1 cellular context compared by ENCODE assay signal in the genomic region with DNA sequence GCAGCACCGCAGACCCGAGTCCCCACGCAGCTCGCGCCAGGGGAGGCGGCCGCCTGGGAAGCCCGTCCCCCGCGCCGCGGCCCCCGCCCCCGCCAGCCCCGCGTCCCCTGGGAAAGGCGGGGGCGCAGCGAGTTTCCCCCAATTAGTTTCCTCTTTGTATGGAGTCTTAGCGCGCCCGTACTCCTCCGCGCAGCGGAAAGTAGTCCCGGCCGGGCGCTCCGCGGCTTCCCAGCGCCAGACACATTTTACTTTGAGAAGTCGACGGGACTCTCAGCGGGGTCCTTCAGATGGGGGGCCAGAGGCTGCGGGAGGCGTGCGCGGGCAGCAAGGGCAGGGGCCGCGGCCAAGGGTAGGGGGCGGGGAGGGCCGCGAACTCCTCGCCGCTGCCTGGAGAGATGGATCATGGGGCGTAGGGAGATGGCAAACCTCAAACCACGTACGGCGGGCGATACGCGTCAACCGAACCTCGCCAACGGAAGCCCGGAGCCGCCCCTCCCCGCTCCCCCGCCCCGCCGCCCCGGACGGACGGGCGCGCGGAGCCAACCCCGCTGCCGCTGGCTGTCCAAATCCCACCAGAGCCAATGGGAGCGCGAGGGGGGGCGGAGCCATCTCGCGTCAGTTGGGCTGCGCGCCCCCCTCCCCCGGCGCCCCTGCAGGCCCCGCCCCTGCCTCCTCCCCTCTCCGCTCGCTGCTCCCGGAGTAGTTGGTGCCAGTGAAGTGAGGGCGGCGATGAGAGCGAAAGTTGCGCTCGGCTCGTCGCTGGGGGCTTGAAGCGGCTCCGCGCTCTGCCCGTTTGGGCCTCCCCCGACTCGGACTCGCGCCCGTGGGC.
TF ChIP-seq lines count a peak whose summit lies in the region.

RCOR1 (plus strand) TSS at position 706 of the 829 bp plus-strand sequence. CDS start 238 bp downstream, outside the sequence.

TF ChIP-seq in HepG2, 621 proteins besides CTCF, POLR2A, EP300 and RAD21 (continued from another document and continues in another):
- TF ChIP-seq CEBPZ (IDR thresholded peaks at IDR 0.05; ENCODE audit: low read length): no peak
- peak in 1 of 2 experiments; percentile 41; a peak in 1 of 4 replicates for TF ChIP-seq ATF4 (CRISPR knock-in tag; IDR thresholded peaks at IDR 0.05)
- peak; percentile 39; the same call in 1 of the 2 replicates for TF ChIP-seq KLF12 (CRISPR knock-in tag; IDR thresholded peaks at IDR 0.05; ENCODE audit: borderline replicate concordance)
- TF ChIP-seq CREM (IDR thresholded peaks at IDR 0.05): peak; percentile 47
- no peak for TF ChIP-seq CREM (CRISPR knock-in tag; IDR thresholded peaks at IDR 0.05)
- TF ChIP-seq AGO2 (optimal IDR thresholded peaks at IDR 0.05; ENCODE audit: low read depth, low read length): peak; percentile 64
- TF ChIP-seq SALL2 (CRISPR knock-in tag; IDR thresholded peaks at IDR 0.05): peak; percentile 60; the same call in 1 of the 2 replicates
- TF ChIP-seq, protein P1, sequence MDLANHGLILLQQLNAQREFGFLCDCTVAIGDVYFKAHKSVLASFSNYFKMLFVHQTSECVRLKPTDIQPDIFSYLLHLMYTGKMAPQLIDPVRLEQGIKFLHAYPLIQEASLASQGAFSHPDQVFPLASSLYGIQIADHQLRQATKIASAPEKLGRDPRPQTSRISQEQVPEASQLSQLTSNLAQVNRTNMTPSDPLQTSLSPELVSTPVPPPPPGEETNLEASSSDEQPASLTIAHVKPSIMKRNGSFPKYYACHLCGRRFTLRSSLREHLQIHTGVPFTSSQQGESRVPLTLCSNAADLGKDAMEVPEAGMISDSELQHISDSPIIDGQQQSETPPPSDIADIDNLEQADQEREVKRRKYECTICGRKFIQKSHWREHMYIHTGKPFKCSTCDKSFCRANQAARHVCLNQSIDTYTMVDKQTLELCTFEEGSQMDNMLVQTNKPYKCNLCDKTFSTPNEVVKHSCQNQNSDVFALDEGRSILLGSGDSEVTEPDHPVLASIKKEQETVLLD (CRISPR knock-in tag; IDR thresholded peaks at IDR 0.05; ENCODE audit: low read depth): peak; percentile 83
- TF ChIP-seq SRSF1 (optimal IDR thresholded peaks at IDR 0.05; ENCODE audit: low read depth, low read length): peak; percentile 2
- TF ChIP-seq, protein P2, sequence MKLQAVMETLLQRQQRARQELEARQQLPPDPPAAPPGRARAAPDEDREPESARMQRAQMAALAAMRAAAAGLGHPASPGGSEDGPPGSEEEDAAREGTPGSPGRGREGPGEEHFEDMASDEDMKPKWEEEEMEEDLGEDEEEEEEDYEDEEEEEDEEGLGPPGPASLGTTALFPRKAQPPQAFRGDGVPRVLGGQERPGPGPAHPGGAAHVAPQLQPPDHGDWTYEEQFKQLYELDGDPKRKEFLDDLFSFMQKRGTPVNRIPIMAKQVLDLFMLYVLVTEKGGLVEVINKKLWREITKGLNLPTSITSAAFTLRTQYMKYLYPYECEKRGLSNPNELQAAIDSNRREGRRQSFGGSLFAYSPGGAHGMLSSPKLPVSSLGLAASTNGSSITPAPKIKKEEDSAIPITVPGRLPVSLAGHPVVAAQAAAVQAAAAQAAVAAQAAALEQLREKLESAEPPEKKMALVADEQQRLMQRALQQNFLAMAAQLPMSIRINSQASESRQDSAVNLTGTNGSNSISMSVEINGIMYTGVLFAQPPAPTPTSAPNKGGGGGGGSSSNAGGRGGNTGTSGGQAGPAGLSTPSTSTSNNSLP (IDR thresholded peaks at IDR 0.05; ENCODE audit: low read depth, low read length): peak; percentile 45; the same call in 1 of the 2 replicates
- no peak for TF ChIP-seq ZKSCAN5 (CRISPR knock-in tag; IDR thresholded peaks at IDR 0.05)
- TF ChIP-seq ZNF891 (CRISPR knock-in tag; IDR thresholded peaks at IDR 0.05): no peak; the same call in 1 of the 2 replicates
- peak; percentile 79 for TF ChIP-seq NFYC (CRISPR knock-in tag; IDR thresholded peaks at IDR 0.05)
- TF ChIP-seq, protein P3, sequence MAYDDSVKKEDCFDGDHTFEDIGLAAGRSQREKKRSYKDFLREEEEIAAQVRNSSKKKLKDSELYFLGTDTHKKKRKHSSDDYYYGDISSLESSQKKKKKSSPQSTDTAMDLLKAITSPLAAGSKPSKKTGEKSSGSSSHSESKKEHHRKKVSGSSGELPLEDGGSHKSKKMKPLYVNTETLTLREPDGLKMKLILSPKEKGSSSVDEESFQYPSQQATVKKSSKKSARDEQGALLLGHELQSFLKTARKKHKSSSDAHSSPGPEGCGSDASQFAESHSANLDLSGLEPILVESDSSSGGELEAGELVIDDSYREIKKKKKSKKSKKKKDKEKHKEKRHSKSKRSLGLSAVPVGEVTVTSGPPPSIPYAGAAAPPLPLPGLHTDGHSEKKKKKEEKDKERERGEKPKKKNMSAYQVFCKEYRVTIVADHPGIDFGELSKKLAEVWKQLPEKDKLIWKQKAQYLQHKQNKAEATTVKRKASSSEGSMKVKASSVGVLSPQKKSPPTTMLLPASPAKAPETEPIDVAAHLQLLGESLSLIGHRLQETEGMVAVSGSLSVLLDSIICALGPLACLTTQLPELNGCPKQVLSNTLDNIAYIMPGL (CRISPR knock-in tag; IDR thresholded peaks at IDR 0.05; ENCODE audit: borderline replicate concordance in 1 of 2, low read depth in 1 of 2): peak; percentile 19 to 77; a peak in 3 of 4 replicates
- peak; percentile 72 for TF ChIP-seq PHF21A (CRISPR knock-in tag; IDR thresholded peaks at IDR 0.05)
- peak; percentile 33 for TF ChIP-seq THAP11 (CRISPR knock-in tag; IDR thresholded peaks at IDR 0.05)
- peak; percentile 61 for TF ChIP-seq KAT8 (CRISPR knock-in tag; IDR thresholded peaks at IDR 0.05)
- peak; percentile 82 for TF ChIP-seq TAF1 (CRISPR knock-in tag; IDR thresholded peaks at IDR 0.05)
- TF ChIP-seq MAZ (IDR thresholded peaks at IDR 0.05; ENCODE audit: borderline replicate concordance, low read depth, low read length): peak; percentile 80
- peak; percentile 53; the same call in 1 of the 2 replicates for TF ChIP-seq MAZ (CRISPR knock-in tag; IDR thresholded peaks at IDR 0.05; ENCODE audit: low read depth)
- TF ChIP-seq KLF6 (CRISPR knock-in tag; IDR thresholded peaks at IDR 0.05): no peak
- no peak for TF ChIP-seq XBP1 (CRISPR knock-in tag; IDR thresholded peaks at IDR 0.05)
- no peak for TF ChIP-seq NR2F6 (IDR thresholded peaks at IDR 0.05)
- 0 out of 2 replicates have a peak, but pooled peaks have one; percentile 5 for TF ChIP-seq NR2F6 (CRISPR knock-in tag; IDR thresholded peaks at IDR 0.05)
- 0 out of 2 replicates have a peak, but pooled peaks have one; percentile 41 for TF ChIP-seq TP53 (CRISPR knock-in tag; conservative IDR thresholded peaks at IDR 0.05)
- no peak for TF ChIP-seq RFX5 (IDR thresholded peaks at IDR 0.05; ENCODE audit: low read depth, low read length)
- TF ChIP-seq ZFP36L1 (CRISPR knock-in tag; IDR thresholded peaks at IDR 0.05): no peak
- TF ChIP-seq BRD4 (CRISPR knock-in tag; IDR thresholded peaks at IDR 0.05): 0 out of 2 replicates have a peak, but pooled peaks have one; percentile 26
- TF ChIP-seq, protein P4, sequence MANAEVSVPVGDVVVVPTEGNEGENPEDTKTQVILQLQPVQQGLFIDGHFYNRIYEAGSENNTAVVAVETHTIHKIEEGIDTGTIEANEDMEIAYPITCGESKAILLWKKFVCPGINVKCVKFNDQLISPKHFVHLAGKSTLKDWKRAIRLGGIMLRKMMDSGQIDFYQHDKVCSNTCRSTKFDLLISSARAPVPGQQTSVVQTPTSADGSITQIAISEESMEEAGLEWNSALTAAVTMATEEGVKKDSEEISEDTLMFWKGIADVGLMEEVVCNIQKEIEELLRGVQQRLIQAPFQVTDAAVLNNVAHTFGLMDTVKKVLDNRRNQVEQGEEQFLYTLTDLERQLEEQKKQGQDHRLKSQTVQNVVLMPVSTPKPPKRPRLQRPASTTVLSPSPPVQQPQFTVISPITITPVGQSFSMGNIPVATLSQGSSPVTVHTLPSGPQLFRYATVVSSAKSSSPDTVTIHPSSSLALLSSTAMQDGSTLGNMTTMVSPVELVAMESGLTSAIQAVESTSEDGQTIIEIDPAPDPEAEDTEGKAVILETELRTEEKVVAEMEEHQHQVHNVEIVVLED (CRISPR knock-in tag; IDR thresholded peaks at IDR 0.05; ENCODE audit: borderline replicate concordance): peak; percentile 77
- 0 out of 2 replicates have a peak, but pooled peaks have one; percentile 63 for TF ChIP-seq ZNF589 (CRISPR knock-in tag; conservative IDR thresholded peaks at IDR 0.05)
- TF ChIP-seq KMT2A (CRISPR knock-in tag; IDR thresholded peaks at IDR 0.05): peak; percentile 56; the same call in 1 of the 2 replicates
- TF ChIP-seq, protein P5, sequence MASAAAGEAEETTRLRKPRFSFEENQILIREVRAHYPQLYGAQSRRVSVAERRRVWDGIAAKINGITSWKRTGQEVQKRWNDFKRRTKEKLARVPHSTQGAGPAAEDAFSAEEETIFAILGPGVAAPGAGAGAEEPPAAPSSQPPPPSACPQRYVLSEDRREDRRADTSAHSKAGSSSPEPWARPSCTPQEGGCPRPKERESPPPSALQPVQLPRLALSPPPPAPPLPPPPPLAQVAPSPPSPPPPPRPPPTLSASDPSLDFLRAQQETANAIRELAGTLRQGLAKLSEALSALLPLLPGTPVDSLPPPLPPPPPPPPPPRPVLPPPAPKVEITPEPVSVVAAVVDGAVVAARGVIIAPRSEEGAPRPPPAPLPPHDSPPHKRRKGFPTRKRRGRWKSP (CRISPR knock-in tag; IDR thresholded peaks at IDR 0.05): peak; percentile 83
- TF ChIP-seq NR2F1 (CRISPR knock-in tag; IDR thresholded peaks at IDR 0.05): 0 out of 4 replicates have a peak, but pooled peaks of 1 of the 2 experiments have one; percentile 21
- TF ChIP-seq FOXP4 (CRISPR knock-in tag; IDR thresholded peaks at IDR 0.05): peak; percentile 31; the same call in 1 of the 2 replicates
- TF ChIP-seq STAG1 (CRISPR knock-in tag; IDR thresholded peaks at IDR 0.05): peak; percentile 3; the same call in 1 of the 2 replicates
- TF ChIP-seq TOPORS (CRISPR knock-in tag; IDR thresholded peaks at IDR 0.05): no peak; the same call in none of the 2 replicates
- TF ChIP-seq ZMYM2 (CRISPR knock-in tag; IDR thresholded peaks at IDR 0.05): no peak
- TF ChIP-seq ZBTB38 (CRISPR knock-in tag; IDR thresholded peaks at IDR 0.05): no peak
- peak; percentile 15 for TF ChIP-seq CBX1 (IDR thresholded peaks at IDR 0.05; ENCODE audit: low read depth)
- TF ChIP-seq, protein P6, sequence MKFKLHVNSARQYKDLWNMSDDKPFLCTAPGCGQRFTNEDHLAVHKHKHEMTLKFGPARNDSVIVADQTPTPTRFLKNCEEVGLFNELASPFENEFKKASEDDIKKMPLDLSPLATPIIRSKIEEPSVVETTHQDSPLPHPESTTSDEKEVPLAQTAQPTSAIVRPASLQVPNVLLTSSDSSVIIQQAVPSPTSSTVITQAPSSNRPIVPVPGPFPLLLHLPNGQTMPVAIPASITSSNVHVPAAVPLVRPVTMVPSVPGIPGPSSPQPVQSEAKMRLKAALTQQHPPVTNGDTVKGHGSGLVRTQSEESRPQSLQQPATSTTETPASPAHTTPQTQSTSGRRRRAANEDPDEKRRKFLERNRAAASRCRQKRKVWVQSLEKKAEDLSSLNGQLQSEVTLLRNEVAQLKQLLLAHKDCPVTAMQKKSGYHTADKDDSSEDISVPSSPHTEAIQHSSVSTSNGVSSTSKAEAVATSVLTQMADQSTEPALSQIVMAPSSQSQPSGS (CRISPR knock-in tag; IDR thresholded peaks at IDR 0.05): 0 out of 2 replicates have a peak, but pooled peaks have one; percentile 22
- peak; percentile 47; the same call in 1 of the 3 replicates for TF ChIP-seq MXI1 (IDR thresholded peaks at IDR 0.05; ENCODE audit: borderline replicate concordance, low read depth, low read length)
